1 cellular context compared by ENCODE assay signal in the genomic region with DNA sequence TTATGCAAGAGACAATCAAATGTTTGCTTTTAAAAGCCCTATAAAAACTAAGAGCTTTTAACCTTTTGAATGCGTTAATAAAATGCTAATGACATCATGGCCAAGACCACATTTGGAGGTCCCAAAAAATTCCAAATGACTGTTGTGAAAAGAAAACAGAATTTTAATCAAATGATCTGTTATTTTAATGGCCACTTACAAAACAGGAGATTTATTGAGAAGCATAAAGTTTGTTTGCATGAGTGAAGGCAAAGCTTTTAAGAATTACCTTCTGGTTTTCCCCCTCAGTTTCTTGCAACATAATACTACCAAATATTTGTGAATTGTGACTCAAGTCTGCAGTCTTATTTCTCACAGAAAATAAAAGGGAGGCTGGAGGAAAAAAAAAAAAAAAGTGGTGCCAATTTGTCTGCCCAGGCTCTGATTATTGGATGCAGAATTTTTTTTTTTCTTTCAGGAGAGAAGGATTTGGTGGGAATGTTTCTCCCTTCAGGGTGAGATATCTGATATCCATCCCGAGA.
A peak's percentile ranks its signal among the peaks of the same experiment; 100 is the strongest.
TF ChIP-seq lines count a peak whose summit lies in the region.

No MANE protein-coding gene starts in this region.

TF ChIP-seq in HEK293, 187 proteins besides CTCF, POLR2A, EP300 and RAD21 (continued from another document):
- TF ChIP-seq, protein P1, sequence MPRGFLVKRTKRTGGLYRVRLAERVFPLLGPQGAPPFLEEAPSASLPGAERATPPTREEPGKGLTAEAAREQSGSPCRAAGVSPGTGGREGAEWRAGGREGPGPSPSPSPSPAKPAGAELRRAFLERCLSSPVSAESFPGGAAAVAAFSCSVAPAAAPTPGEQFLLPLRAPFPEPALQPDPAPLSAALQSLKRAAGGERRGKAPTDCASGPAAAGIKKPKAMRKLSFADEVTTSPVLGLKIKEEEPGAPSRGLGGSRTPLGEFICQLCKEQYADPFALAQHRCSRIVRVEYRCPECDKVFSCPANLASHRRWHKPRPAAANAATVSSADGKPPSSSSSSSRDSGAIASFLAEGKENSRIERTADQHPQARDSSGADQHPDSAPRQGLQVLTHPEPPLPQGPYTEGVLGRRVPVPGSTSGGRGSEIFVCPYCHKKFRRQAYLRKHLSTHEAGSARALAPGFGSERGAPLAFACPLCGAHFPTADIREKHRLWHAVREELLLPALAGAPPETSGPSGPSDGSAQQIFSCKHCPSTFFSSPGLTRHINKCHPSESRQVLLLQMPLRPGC (tag by site-specific recombination; IDR thresholded peaks at IDR 0.05), result 0 out of 2 replicates have a peak, but pooled peaks have one; percentile 40
- TF ChIP-seq FEZF1 (tag by site-specific recombination; IDR thresholded peaks at IDR 0.05) (peak; percentile 94), ZNF777 (tag by site-specific recombination; IDR thresholded peaks at IDR 0.05; ENCODE audit: borderline replicate concordance) (no peak), ZNF140 (tag by site-specific recombination; IDR thresholded peaks at IDR 0.05) (no peak), ZNF23 (tag by site-specific recombination; IDR thresholded peaks at IDR 0.05; ENCODE audit: borderline replicate concordance) (no peak), ZNF132 (tag by site-specific recombination; IDR thresholded peaks at IDR 0.05; ENCODE audit: borderline replicate concordance) (no peak), ZNF549 (tag by site-specific recombination; IDR thresholded peaks at IDR 0.05) (no peak), ZNF248 (tag by site-specific recombination; IDR thresholded peaks at IDR 0.05) (no peak), ZSCAN30 (tag by site-specific recombination; IDR thresholded peaks at IDR 0.05) (0 out of 2 replicates have a peak, but pooled peaks have one; percentile 27), ZNF138 (tag by site-specific recombination; IDR thresholded peaks at IDR 0.05; ENCODE audit: borderline replicate concordance) (no peak), PRDM1 (tag by site-specific recombination; IDR thresholded peaks at IDR 0.05) (no peak), BCL11B (tag by site-specific recombination; IDR thresholded peaks at IDR 0.05; ENCODE audit: low read depth) (no peak), ZNF133 (tag by site-specific recombination; IDR thresholded peaks at IDR 0.05) (no peak), ZNF626 (tag by site-specific recombination; IDR thresholded peaks at IDR 0.05) (0 out of 2 replicates have a peak, but pooled peaks have one; percentile 17), ZNF654 (tag by site-specific recombination; IDR thresholded peaks at IDR 0.05; ENCODE audit: low read depth) (no peak), ZNF585B (tag by site-specific recombination; IDR thresholded peaks at IDR 0.05) (no peak), ZNF843 (tag by site-specific recombination; IDR thresholded peaks at IDR 0.05) (peak; percentile 81), ZFHX2 (tag by site-specific recombination; conservative IDR thresholded peaks at IDR 0.05) (no peak), SALL2 (tag by site-specific recombination; IDR thresholded peaks at IDR 0.05; ENCODE audit: borderline replicate concordance) (no peak), ZNF350 (tag by site-specific recombination; IDR thresholded peaks at IDR 0.05) (peak; percentile 57), ZNF19 (tag by site-specific recombination; IDR thresholded peaks at IDR 0.05; ENCODE audit: low read depth) (no peak)
- TF ChIP-seq, protein P2, sequence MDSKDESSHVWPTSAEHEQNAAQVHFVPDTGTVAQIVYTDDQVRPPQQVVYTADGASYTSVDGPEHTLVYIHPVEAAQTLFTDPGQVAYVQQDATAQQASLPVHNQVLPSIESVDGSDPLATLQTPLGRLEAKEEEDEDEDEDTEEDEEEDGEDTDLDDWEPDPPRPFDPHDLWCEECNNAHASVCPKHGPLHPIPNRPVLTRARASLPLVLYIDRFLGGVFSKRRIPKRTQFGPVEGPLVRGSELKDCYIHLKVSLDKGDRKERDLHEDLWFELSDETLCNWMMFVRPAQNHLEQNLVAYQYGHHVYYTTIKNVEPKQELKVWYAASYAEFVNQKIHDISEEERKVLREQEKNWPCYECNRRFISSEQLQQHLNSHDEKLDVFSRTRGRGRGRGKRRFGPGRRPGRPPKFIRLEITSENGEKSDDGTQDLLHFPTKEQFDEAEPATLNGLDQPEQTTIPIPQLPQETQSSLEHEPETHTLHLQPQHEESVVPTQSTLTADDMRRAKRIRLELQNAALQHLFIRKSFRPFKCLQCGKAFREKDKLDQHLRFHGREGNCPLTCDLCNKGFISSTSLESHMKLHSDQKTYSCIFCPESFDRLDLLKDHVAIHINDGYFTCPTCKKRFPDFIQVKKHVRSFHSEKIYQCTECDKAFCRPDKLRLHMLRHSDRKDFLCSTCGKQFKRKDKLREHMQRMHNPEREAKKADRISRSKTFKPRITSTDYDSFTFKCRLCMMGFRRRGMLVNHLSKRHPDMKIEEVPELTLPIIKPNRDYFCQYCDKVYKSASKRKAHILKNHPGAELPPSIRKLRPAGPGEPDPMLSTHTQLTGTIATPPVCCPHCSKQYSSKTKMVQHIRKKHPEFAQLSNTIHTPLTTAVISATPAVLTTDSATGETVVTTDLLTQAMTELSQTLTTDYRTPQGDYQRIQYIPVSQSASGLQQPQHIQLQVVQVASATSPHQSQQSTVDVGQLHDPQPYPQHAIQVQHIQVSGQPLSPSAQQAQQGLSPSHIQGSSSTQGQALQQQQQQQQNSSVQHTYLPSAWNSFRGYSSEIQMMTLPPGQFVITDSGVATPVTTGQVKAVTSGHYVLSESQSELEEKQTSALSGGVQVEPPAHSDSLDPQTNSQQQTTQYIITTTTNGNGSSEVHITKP (tag by site-specific recombination; IDR thresholded peaks at IDR 0.05), result peak; percentile 87
- TF ChIP-seq, protein P3, sequence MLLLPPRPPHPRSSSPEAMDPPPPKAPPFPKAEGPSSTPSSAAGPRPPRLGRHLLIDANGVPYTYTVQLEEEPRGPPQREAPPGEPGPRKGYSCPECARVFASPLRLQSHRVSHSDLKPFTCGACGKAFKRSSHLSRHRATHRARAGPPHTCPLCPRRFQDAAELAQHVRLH (tag by site-specific recombination; IDR thresholded peaks at IDR 0.05), result 0 out of 2 replicates have a peak, but pooled peaks have one; percentile 16
- TF ChIP-seq, protein P4, sequence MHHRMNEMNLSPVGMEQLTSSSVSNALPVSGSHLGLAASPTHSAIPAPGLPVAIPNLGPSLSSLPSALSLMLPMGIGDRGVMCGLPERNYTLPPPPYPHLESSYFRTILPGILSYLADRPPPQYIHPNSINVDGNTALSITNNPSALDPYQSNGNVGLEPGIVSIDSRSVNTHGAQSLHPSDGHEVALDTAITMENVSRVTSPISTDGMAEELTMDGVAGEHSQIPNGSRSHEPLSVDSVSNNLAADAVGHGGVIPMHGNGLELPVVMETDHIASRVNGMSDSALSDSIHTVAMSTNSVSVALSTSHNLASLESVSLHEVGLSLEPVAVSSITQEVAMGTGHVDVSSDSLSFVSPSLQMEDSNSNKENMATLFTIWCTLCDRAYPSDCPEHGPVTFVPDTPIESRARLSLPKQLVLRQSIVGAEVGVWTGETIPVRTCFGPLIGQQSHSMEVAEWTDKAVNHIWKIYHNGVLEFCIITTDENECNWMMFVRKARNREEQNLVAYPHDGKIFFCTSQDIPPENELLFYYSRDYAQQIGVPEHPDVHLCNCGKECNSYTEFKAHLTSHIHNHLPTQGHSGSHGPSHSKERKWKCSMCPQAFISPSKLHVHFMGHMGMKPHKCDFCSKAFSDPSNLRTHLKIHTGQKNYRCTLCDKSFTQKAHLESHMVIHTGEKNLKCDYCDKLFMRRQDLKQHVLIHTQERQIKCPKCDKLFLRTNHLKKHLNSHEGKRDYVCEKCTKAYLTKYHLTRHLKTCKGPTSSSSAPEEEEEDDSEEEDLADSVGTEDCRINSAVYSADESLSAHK (tag by site-specific recombination; IDR thresholded peaks at IDR 0.05), result peak; percentile 47; the same call in 1 of the 2 replicates
- TF ChIP-seq, protein P5, sequence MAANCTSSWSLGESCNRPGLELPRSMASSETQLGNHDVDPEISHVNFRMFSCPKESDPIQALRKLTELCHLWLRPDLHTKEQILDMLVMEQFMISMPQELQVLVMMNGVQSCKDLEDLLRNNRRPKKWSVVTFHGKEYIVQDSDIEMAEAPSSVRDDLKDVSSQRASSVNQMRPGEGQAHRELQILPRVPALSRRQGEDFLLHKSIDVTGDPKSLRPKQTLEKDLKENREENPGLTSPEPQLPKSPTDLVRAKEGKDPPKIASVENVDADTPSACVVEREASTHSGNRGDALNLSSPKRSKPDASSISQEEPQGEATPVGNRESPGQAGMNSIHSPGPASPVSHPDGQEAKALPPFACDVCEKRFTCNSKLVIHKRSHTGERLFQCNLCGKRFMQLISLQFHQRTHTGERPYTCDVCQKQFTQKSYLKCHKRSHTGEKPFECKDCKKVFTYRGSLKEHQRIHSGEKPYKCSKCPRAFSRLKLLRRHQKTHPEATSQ (tag by site-specific recombination; IDR thresholded peaks at IDR 0.05), result no peak
- TF ChIP-seq, protein P6, sequence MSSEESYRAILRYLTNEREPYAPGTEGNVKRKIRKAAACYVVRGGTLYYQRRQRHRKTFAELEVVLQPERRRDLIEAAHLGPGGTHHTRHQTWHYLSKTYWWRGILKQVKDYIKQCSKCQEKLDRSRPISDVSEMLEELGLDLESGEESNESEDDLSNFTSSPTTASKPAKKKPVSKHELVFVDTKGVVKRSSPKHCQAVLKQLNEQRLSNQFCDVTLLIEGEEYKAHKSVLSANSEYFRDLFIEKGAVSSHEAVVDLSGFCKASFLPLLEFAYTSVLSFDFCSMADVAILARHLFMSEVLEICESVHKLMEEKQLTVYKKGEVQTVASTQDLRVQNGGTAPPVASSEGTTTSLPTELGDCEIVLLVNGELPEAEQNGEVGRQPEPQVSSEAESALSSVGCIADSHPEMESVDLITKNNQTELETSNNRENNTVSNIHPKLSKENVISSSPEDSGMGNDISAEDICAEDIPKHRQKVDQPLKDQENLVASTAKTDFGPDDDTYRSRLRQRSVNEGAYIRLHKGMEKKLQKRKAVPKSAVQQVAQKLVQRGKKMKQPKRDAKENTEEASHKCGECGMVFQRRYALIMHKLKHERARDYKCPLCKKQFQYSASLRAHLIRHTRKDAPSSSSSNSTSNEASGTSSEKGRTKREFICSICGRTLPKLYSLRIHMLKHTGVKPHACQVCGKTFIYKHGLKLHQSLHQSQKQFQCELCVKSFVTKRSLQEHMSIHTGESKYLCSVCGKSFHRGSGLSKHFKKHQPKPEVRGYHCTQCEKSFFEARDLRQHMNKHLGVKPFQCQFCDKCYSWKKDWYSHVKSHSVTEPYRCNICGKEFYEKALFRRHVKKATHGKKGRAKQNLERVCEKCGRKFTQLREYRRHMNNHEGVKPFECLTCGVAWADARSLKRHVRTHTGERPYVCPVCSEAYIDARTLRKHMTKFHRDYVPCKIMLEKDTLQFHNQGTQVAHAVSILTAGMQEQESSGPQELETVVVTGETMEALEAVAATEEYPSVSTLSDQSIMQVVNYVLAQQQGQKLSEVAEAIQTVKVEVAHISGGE (tag by site-specific recombination; conservative IDR thresholded peaks at IDR 0.05; ENCODE audit: low read depth), result no peak
- TF ChIP-seq, protein P7, sequence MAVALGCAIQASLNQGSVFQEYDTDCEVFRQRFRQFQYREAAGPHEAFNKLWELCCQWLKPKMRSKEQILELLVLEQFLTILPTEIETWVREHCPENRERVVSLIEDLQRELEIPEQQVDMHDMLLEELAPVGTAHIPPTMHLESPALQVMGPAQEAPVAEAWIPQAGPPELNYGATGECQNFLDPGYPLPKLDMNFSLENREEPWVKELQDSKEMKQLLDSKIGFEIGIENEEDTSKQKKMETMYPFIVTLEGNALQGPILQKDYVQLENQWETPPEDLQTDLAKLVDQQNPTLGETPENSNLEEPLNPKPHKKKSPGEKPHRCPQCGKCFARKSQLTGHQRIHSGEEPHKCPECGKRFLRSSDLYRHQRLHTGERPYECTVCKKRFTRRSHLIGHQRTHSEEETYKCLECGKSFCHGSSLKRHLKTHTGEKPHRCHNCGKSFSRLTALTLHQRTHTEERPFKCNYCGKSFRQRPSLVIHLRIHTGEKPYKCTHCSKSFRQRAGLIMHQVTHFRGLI (tag by site-specific recombination; IDR thresholded peaks at IDR 0.05), result 0 out of 2 replicates have a peak, but pooled peaks have one; percentile 32
- TF ChIP-seq, protein P8, sequence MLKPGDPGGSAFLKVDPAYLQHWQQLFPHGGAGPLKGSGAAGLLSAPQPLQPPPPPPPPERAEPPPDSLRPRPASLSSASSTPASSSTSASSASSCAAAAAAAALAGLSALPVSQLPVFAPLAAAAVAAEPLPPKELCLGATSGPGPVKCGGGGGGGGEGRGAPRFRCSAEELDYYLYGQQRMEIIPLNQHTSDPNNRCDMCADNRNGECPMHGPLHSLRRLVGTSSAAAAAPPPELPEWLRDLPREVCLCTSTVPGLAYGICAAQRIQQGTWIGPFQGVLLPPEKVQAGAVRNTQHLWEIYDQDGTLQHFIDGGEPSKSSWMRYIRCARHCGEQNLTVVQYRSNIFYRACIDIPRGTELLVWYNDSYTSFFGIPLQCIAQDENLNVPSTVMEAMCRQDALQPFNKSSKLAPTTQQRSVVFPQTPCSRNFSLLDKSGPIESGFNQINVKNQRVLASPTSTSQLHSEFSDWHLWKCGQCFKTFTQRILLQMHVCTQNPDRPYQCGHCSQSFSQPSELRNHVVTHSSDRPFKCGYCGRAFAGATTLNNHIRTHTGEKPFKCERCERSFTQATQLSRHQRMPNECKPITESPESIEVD (tag by site-specific recombination; IDR thresholded peaks at IDR 0.05), result peak; percentile 83
